In the genomic region with DNA sequence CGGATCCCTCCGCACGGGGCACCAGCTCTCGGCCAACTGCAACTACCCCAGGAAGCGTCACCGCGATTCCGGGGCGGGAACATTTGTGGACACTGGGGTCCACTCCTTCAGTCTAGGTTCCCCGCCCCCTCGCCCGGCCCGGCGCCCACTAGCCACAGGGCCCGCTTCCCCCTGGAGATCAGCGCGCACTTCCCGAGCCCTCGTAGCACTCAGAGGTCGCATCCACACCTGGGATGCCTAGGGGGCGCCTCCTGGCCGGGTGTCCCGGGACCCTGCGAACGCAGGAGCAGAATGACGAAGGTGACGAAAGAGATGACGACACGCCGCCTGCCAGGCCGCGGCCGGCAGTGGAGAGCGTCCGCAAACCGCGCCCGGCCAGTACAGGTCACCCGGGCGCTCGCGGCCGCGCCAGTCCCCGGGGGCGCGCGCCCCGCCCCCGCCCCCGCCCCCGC, we compare ENCODE assay signal across 1 cellular context.
A peak's percentile ranks its signal among the peaks of the same experiment; 100 is the strongest.
TF ChIP-seq lines count a peak whose summit lies in the region.

No MANE protein-coding gene starts in this region.

TF ChIP-seq in K562, 482 proteins besides CTCF, POLR2A, EP300 and RAD21 (continued from another document and continues in another):
- TF ChIP-seq, protein P1, sequence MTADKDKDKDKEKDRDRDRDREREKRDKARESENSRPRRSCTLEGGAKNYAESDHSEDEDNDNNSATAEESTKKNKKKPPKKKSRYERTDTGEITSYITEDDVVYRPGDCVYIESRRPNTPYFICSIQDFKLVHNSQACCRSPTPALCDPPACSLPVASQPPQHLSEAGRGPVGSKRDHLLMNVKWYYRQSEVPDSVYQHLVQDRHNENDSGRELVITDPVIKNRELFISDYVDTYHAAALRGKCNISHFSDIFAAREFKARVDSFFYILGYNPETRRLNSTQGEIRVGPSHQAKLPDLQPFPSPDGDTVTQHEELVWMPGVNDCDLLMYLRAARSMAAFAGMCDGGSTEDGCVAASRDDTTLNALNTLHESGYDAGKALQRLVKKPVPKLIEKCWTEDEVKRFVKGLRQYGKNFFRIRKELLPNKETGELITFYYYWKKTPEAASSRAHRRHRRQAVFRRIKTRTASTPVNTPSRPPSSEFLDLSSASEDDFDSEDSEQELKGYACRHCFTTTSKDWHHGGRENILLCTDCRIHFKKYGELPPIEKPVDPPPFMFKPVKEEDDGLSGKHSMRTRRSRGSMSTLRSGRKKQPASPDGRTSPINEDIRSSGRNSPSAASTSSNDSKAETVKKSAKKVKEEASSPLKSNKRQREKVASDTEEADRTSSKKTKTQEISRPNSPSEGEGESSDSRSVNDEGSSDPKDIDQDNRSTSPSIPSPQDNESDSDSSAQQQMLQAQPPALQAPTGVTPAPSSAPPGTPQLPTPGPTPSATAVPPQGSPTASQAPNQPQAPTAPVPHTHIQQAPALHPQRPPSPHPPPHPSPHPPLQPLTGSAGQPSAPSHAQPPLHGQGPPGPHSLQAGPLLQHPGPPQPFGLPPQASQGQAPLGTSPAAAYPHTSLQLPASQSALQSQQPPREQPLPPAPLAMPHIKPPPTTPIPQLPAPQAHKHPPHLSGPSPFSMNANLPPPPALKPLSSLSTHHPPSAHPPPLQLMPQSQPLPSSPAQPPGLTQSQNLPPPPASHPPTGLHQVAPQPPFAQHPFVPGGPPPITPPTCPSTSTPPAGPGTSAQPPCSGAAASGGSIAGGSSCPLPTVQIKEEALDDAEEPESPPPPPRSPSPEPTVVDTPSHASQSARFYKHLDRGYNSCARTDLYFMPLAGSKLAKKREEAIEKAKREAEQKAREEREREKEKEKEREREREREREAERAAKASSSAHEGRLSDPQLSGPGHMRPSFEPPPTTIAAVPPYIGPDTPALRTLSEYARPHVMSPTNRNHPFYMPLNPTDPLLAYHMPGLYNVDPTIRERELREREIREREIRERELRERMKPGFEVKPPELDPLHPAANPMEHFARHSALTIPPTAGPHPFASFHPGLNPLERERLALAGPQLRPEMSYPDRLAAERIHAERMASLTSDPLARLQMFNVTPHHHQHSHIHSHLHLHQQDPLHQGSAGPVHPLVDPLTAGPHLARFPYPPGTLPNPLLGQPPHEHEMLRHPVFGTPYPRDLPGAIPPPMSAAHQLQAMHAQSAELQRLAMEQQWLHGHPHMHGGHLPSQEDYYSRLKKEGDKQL (CRISPR knock-in tag; IDR thresholded peaks at IDR 0.05; ENCODE audit: borderline replicate concordance), result no peak
- 0 out of 2 replicates have a peak, but pooled peaks have one; percentile 2 for TF ChIP-seq ZSCAN32 (CRISPR knock-in tag; IDR thresholded peaks at IDR 0.05)
- peak; percentile 72 for TF ChIP-seq JUN (IDR thresholded peaks at IDR 0.05; ENCODE audit: borderline replicate concordance, low read depth, low read length)
- peak; percentile 77; the same call in 1 of the 2 replicates for TF ChIP-seq JUN (CRISPR knock-in tag; IDR thresholded peaks at IDR 0.05; ENCODE audit: borderline replicate concordance)
- TF ChIP-seq NRF1 (conservative IDR thresholded peaks at IDR 0.05 in 1 of 2, IDR thresholded peaks at IDR 0.05 in 1 of 2), result no peak
- peak; percentile 76; the same call in 1 of the 2 replicates for TF ChIP-seq ZNF165 (CRISPR knock-in tag; IDR thresholded peaks at IDR 0.05; ENCODE audit: borderline replicate concordance)
- no peak for TF ChIP-seq PCBP2 (IDR thresholded peaks at IDR 0.05; ENCODE audit: low read depth, low read length, poor library complexity, severe bottlenecking)
- TF ChIP-seq ZNF583 (CRISPR knock-in tag; IDR thresholded peaks at IDR 0.05), result no peak
- TF ChIP-seq BCOR (IDR thresholded peaks at IDR 0.05), result peak; percentile 55; the same call in 1 of the 2 replicates
- peak; percentile 67 for TF ChIP-seq TAF1 (IDR thresholded peaks at IDR 0.05; ENCODE audit: control insufficient read depth, extremely low read depth, insufficient read depth, low read length, severe bottlenecking)
- TF ChIP-seq E2F3 (CRISPR knock-in tag; IDR thresholded peaks at IDR 0.05), result peak; percentile 43; the same call in 1 of the 2 replicates
- TF ChIP-seq ETV5 (CRISPR knock-in tag; IDR thresholded peaks at IDR 0.05; ENCODE audit: low read depth), result peak; percentile 89; the same call in 1 of the 2 replicates
- TF ChIP-seq, protein P2, sequence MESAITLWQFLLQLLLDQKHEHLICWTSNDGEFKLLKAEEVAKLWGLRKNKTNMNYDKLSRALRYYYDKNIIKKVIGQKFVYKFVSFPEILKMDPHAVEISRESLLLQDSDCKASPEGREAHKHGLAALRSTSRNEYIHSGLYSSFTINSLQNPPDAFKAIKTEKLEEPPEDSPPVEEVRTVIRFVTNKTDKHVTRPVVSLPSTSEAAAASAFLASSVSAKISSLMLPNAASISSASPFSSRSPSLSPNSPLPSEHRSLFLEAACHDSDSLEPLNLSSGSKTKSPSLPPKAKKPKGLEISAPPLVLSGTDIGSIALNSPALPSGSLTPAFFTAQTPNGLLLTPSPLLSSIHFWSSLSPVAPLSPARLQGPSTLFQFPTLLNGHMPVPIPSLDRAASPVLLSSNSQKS (CRISPR knock-in tag; IDR thresholded peaks at IDR 0.05), result no peak
- TF ChIP-seq, protein P3, sequence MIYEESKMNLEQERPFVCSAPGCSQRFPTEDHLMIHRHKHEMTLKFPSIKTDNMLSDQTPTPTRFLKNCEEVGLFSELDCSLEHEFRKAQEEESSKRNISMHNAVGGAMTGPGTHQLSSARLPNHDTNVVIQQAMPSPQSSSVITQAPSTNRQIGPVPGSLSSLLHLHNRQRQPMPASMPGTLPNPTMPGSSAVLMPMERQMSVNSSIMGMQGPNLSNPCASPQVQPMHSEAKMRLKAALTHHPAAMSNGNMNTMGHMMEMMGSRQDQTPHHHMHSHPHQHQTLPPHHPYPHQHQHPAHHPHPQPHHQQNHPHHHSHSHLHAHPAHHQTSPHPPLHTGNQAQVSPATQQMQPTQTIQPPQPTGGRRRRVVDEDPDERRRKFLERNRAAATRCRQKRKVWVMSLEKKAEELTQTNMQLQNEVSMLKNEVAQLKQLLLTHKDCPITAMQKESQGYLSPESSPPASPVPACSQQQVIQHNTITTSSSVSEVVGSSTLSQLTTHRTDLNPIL (CRISPR knock-in tag; IDR thresholded peaks at IDR 0.05), result no peak
- no peak for TF ChIP-seq NELFE (IDR thresholded peaks at IDR 0.05; ENCODE audit: insufficient read depth, insufficient read length)
- no peak for TF ChIP-seq ADNP (tag; IDR thresholded peaks at IDR 0.05)
- TF ChIP-seq CEBPB (tag; IDR thresholded peaks at IDR 0.05), result peak; percentile 84
- peak; percentile 86; the same call in 1 of the 2 replicates for TF ChIP-seq ZNF766 (CRISPR knock-in tag; conservative IDR thresholded peaks at IDR 0.05)
- TF ChIP-seq ZBED1 (IDR thresholded peaks at IDR 0.05), result no peak
- 0 out of 4 replicates have a peak, but pooled peaks of 1 of the 2 experiments have one; percentile 22 for TF ChIP-seq SRF (CRISPR knock-in tag; IDR thresholded peaks at IDR 0.05)
- no peak for TF ChIP-seq SIX5 (IDR thresholded peaks at IDR 0.05; ENCODE audit: borderline replicate concordance in 1 of 2, insufficient read depth in 1 of 2, low read depth in 1 of 2, low read length in 2 of 2)
- TF ChIP-seq ZNF3 (CRISPR knock-in tag; IDR thresholded peaks at IDR 0.05), result no peak
- peak; percentile 95 for TF ChIP-seq CXXC5 (CRISPR knock-in tag; IDR thresholded peaks at IDR 0.05)
- no peak for TF ChIP-seq ZNF184 (CRISPR knock-in tag; IDR thresholded peaks at IDR 0.05)
- TF ChIP-seq POLR2H (tag; IDR thresholded peaks at IDR 0.05; ENCODE audit: low read depth), result peak; percentile 50; the same call in 1 of the 2 replicates
- TF ChIP-seq GABPA (tag; conservative IDR thresholded peaks at IDR 0.05; ENCODE audit: low read depth), result peak; percentile 63
- TF ChIP-seq NBN (IDR thresholded peaks at IDR 0.05; ENCODE audit: low read depth), result peak; percentile 98
- TF ChIP-seq ARID1B (IDR thresholded peaks at IDR 0.05), result peak; percentile 41
- TF ChIP-seq, protein P4, sequence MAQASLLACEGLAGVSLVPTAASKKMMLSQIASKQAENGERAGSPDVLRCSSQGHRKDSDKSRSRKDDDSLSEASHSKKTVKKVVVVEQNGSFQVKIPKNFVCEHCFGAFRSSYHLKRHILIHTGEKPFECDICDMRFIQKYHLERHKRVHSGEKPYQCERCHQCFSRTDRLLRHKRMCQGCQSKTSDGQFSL (CRISPR knock-in tag; IDR thresholded peaks at IDR 0.05), result peak; percentile 95
- TF ChIP-seq, protein P4 (tag; IDR thresholded peaks at IDR 0.05), result no peak; a peak in 1 of 4 replicates
- TF ChIP-seq, protein P5, sequence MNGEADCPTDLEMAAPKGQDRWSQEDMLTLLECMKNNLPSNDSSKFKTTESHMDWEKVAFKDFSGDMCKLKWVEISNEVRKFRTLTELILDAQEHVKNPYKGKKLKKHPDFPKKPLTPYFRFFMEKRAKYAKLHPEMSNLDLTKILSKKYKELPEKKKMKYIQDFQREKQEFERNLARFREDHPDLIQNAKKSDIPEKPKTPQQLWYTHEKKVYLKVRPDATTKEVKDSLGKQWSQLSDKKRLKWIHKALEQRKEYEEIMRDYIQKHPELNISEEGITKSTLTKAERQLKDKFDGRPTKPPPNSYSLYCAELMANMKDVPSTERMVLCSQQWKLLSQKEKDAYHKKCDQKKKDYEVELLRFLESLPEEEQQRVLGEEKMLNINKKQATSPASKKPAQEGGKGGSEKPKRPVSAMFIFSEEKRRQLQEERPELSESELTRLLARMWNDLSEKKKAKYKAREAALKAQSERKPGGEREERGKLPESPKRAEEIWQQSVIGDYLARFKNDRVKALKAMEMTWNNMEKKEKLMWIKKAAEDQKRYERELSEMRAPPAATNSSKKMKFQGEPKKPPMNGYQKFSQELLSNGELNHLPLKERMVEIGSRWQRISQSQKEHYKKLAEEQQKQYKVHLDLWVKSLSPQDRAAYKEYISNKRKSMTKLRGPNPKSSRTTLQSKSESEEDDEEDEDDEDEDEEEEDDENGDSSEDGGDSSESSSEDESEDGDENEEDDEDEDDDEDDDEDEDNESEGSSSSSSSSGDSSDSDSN (IDR thresholded peaks at IDR 0.05; ENCODE audit: borderline replicate concordance in 1 of 2, low read depth in 2 of 2, low read length in 2 of 2), result peak in 1 of 2 experiments; percentile 52; a peak in 1 of 4 replicates
- peak; percentile 83; the same call in 1 of the 2 replicates for TF ChIP-seq SMAD4 (CRISPR knock-in tag; conservative IDR thresholded peaks at IDR 0.05)
- TF ChIP-seq, protein P6, sequence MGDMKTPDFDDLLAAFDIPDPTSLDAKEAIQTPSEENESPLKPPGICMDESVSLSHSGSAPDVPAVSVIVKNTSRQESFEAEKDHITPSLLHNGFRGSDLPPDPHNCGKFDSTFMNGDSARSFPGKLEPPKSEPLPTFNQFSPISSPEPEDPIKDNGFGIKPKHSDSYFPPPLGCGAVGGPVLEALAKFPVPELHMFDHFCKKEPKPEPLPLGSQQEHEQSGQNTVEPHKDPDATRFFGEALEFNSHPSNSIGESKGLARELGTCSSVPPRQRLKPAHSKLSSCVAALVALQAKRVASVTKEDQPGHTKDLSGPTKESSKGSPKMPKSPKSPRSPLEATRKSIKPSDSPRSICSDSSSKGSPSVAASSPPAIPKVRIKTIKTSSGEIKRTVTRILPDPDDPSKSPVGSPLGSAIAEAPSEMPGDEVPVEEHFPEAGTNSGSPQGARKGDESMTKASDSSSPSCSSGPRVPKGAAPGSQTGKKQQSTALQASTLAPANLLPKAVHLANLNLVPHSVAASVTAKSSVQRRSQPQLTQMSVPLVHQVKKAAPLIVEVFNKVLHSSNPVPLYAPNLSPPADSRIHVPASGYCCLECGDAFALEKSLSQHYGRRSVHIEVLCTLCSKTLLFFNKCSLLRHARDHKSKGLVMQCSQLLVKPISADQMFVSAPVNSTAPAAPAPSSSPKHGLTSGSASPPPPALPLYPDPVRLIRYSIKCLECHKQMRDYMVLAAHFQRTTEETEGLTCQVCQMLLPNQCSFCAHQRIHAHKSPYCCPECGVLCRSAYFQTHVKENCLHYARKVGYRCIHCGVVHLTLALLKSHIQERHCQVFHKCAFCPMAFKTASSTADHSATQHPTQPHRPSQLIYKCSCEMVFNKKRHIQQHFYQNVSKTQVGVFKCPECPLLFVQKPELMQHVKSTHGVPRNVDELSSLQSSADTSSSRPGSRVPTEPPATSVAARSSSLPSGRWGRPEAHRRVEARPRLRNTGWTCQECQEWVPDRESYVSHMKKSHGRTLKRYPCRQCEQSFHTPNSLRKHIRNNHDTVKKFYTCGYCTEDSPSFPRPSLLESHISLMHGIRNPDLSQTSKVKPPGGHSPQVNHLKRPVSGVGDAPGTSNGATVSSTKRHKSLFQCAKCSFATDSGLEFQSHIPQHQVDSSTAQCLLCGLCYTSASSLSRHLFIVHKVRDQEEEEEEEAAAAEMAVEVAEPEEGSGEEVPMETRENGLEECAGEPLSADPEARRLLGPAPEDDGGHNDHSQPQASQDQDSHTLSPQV (IDR thresholded peaks at IDR 0.05), result 0 out of 2 replicates have a peak, but pooled peaks have one; percentile 19
- peak; percentile 65 for TF ChIP-seq POLR2AphosphoS5 (IDR thresholded peaks at IDR 0.05; ENCODE audit: control insufficient read depth, insufficient read depth, low read depth, low read length)
- no peak for TF ChIP-seq CHCHD3 (CRISPR knock-in tag; IDR thresholded peaks at IDR 0.05)
- TF ChIP-seq ILF3 (IDR thresholded peaks at IDR 0.05; ENCODE audit: borderline replicate concordance), result no peak
- TF ChIP-seq CREM (IDR thresholded peaks at IDR 0.05; ENCODE audit: low read depth), result peak; percentile 98
- TF ChIP-seq, protein P7, sequence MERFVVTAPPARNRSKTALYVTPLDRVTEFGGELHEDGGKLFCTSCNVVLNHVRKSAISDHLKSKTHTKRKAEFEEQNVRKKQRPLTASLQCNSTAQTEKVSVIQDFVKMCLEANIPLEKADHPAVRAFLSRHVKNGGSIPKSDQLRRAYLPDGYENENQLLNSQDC (CRISPR knock-in tag; IDR thresholded peaks at IDR 0.05), result 0 out of 2 replicates have a peak, but pooled peaks have one; percentile 6
- TF ChIP-seq, protein P8, sequence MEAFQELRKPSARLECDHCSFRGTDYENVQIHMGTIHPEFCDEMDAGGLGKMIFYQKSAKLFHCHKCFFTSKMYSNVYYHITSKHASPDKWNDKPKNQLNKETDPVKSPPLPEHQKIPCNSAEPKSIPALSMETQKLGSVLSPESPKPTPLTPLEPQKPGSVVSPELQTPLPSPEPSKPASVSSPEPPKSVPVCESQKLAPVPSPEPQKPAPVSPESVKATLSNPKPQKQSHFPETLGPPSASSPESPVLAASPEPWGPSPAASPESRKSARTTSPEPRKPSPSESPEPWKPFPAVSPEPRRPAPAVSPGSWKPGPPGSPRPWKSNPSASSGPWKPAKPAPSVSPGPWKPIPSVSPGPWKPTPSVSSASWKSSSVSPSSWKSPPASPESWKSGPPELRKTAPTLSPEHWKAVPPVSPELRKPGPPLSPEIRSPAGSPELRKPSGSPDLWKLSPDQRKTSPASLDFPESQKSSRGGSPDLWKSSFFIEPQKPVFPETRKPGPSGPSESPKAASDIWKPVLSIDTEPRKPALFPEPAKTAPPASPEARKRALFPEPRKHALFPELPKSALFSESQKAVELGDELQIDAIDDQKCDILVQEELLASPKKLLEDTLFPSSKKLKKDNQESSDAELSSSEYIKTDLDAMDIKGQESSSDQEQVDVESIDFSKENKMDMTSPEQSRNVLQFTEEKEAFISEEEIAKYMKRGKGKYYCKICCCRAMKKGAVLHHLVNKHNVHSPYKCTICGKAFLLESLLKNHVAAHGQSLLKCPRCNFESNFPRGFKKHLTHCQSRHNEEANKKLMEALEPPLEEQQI (IDR thresholded peaks at IDR 0.05), result peak; percentile 45; the same call in 1 of the 2 replicates
- TF ChIP-seq RBM22 (IDR thresholded peaks at IDR 0.05; ENCODE audit: low read depth, low read length, poor library complexity, severe bottlenecking), result peak; percentile 41
- peak; percentile 4; the same call in 1 of the 2 replicates for TF ChIP-seq PML (IDR thresholded peaks at IDR 0.05; ENCODE audit: low read length)
- TF ChIP-seq ERF (CRISPR knock-in tag; IDR thresholded peaks at IDR 0.05), result peak; percentile 43; the same call in 1 of the 2 replicates
- no peak for TF ChIP-seq ZNF134 (CRISPR knock-in tag; conservative IDR thresholded peaks at IDR 0.05)
